8 cellular contexts compared by ENCODE assay signal in the genomic region with DNA sequence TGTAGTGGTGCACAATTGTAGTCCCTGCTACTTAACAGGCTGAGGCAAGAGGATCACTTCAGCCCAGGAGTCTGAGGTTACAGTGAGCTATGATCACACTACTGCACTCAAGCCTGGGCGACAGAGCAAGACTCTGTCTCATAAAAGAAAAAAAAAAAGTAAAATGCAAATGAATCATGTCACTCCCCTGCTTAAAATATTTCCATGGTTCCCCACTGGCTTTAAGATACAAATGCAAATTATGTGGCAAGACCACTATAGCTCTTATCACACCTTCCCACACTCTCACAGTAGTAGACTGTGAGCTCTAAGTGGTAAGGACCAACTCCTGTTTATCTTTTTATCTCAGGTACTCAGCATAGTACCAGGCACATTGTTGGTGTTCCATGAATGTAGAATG. TPM values are rescaled to one million over a fixed set of nuclear protein-coding genes. Genes with fewer than 3 reads are reported as not detected.
A peak's percentile ranks its signal among the peaks of the same experiment; 100 is the strongest.
DNase-seq lines count a peak whose midpoint lies in the region; ATAC-seq lines count a peak whose summit lies in the region.
"Not testable (repeated sequence)": the region's sequence is repeated elsewhere in the genome, so short reads cannot be mapped to it uniquely, and the experiment has no call there.

No MANE protein-coding gene starts in this region.

- H3K9me3 Mint-ChIP-seq in activated T-cell treated with anti-CD3 and anti-CD28 coated beads, Interleukin-2, amount 50 U/mL, for 72 hours; stimulated activated memory B cell treated with anti-CD40 and anti-IgM and Interleukin-4, amounts not matched to agents 10 μg/mL and 1 μg/mL and 100 μg/mL, for 72 hours: not testable (repeated sequence)

- H3K36me3 Mint-ChIP-seq in activated T-cell treated with anti-CD3 and anti-CD28 coated beads, Interleukin-2, amount 50 U/mL, for 72 hours (ENCODE audit: insufficient read depth in 2 of 2); stimulated activated memory B cell treated with anti-CD40 and anti-IgM and Interleukin-4, amounts not matched to agents 10 μg/mL and 1 μg/mL and 100 μg/mL, for 72 hours: not testable (repeated sequence)

- not testable (repeated sequence) for H3K27me3 Mint-ChIP-seq in activated T-cell treated with anti-CD3 and anti-CD28 coated beads, Interleukin-2, amount 50 U/mL, for 72 hours (ENCODE audit: low read depth); stimulated activated memory B cell treated with anti-CD40 and anti-IgM and Interleukin-4, amounts not matched to agents 10 μg/mL and 1 μg/mL and 100 μg/mL, for 72 hours

- H3K4me3 Mint-ChIP-seq in activated T-cell treated with anti-CD3 and anti-CD28 coated beads, Interleukin-2, amount 50 U/mL, for 72 hours; stimulated activated memory B cell treated with anti-CD40 and anti-IgM and Interleukin-4, amounts not matched to agents 10 μg/mL and 1 μg/mL and 100 μg/mL, for 72 hours: not testable (repeated sequence)

- not testable (repeated sequence) for DNase-seq in activated T-cell treated with anti-CD3 and anti-CD28 coated beads, Interleukin-2, amount 50 U/mL, for 72 hours

- not testable (repeated sequence) for H3K4me1 Mint-ChIP-seq in activated T-cell treated with anti-CD3 and anti-CD28 coated beads, Interleukin-2, amount 50 U/mL, for 72 hours (ENCODE audit: low read depth); stimulated activated memory B cell treated with anti-CD40 and anti-IgM and Interleukin-4, amounts not matched to agents 10 μg/mL and 1 μg/mL and 100 μg/mL, for 72 hours

- ATAC-seq in GM18502 (IDR thresholded peaks at IDR 0.05; ENCODE audit: poor library complexity, unreplicated experiment), result peak; percentile 94
- peak; percentile 53 for ATAC-seq in GM19025 (IDR thresholded peaks at IDR 0.05; ENCODE audit: low read depth, unreplicated experiment)
- peak; percentile 83 for ATAC-seq in GM21447 (IDR thresholded peaks at IDR 0.05; ENCODE audit: unreplicated experiment)
- ATAC-seq in HG02759 (IDR thresholded peaks at IDR 0.05; ENCODE audit: unreplicated experiment), result peak; percentile 75
- peak; percentile 60 for ATAC-seq in HG03097 (IDR thresholded peaks at IDR 0.05; ENCODE audit: low FRiP score, unreplicated experiment)
- peak; percentile 86 for ATAC-seq in HG03520 (IDR thresholded peaks at IDR 0.05; ENCODE audit: unreplicated experiment)
- ATAC-seq in activated T-cell treated with anti-CD3 and anti-CD28 coated beads, Interleukin-2, amount 50 U/mL, for 72 hours (replicated peaks in 1 of 2), result peak; percentile 91 to 94
- ATAC-seq in stimulated activated memory B cell treated with anti-CD40 and anti-IgM and Interleukin-4, amounts not matched to agents 10 μg/mL and 1 μg/mL and 100 μg/mL, for 72 hours, result peak; percentile 97

- H3K27ac Mint-ChIP-seq in activated T-cell treated with anti-CD3 and anti-CD28 coated beads, Interleukin-2, amount 50 U/mL, for 72 hours; stimulated activated memory B cell treated with anti-CD40 and anti-IgM and Interleukin-4, amounts not matched to agents 10 μg/mL and 1 μg/mL and 100 μg/mL, for 72 hours: not testable (repeated sequence)

RNA-seq across cellular contexts. Expression of a gene that starts 53.6 kb away (rescaled TPM):
- 10 to 100 TPM; 22.3 to 34.3 TPM for total RNA-seq in activated T-cell treated with anti-CD3 and anti-CD28 coated beads, Interleukin-2, amount 50 U/mL, for 72 hours

RNA-seq across cellular contexts. Expression of a gene that starts 54.3 kb away (rescaled TPM):
- 10 to 100 TPM; 22.0 to 38.3 TPM for total RNA-seq in activated T-cell treated with anti-CD3 and anti-CD28 coated beads, Interleukin-2, amount 50 U/mL, for 72 hours
